ENCODE assay signal across 1 cellular context in the genomic region with DNA sequence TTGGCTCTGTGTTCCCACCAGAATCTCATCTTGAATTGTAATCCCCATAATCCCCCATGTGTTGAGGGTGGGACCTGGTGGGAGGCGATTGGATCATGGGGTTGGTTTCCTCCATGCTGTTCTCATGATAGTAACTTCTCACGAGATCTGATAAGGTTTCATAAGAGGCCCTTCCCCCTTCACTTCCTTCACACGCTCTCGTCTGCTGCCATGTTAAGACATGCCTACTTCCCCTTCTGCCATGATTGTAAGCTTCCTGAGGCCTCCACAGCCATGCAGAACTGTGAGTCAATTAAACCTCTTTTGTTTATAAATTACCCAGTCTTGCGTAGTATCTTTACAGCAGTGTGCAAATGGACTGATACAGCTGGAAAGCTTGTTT.
TF ChIP-seq lines count a peak whose summit lies in the region.

No MANE protein-coding gene starts in this region.

TF ChIP-seq in WTC11, 78 proteins besides CTCF, POLR2A, EP300 and RAD21 (continued from another document):
- TF ChIP-seq PRRX2 (CRISPR knock-in tag; IDR thresholded peaks at IDR 0.05) (no peak), SMAD3 (CRISPR knock-in tag; IDR thresholded peaks at IDR 0.05; ENCODE audit: borderline replicate concordance) (no peak), MXD4 (CRISPR knock-in tag; IDR thresholded peaks at IDR 0.05; ENCODE audit: borderline replicate concordance) (no peak), ZNF396 (CRISPR knock-in tag; IDR thresholded peaks at IDR 0.05; ENCODE audit: borderline replicate concordance) (no peak)
- TF ChIP-seq, protein P1, sequence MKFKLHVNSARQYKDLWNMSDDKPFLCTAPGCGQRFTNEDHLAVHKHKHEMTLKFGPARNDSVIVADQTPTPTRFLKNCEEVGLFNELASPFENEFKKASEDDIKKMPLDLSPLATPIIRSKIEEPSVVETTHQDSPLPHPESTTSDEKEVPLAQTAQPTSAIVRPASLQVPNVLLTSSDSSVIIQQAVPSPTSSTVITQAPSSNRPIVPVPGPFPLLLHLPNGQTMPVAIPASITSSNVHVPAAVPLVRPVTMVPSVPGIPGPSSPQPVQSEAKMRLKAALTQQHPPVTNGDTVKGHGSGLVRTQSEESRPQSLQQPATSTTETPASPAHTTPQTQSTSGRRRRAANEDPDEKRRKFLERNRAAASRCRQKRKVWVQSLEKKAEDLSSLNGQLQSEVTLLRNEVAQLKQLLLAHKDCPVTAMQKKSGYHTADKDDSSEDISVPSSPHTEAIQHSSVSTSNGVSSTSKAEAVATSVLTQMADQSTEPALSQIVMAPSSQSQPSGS (CRISPR knock-in tag; IDR thresholded peaks at IDR 0.05; ENCODE audit: borderline replicate concordance, low read depth) = no peak
